ENCODE assay signal across 1 cellular context in genomic region chr15:80405554-80405850, GRCh38.
TF ChIP-seq lines count a peak whose summit lies in the region.

No MANE protein-coding gene starts in this region.

TF ChIP-seq in HepG2, 621 proteins besides CTCF, POLR2A, EP300 and RAD21 (continued from another document):
- TF ChIP-seq ZNF296 (CRISPR knock-in tag; conservative IDR thresholded peaks at IDR 0.05) (no peak), DNMT1 (CRISPR knock-in tag; IDR thresholded peaks at IDR 0.05) (no peak), RAD51 (IDR thresholded peaks at IDR 0.05; ENCODE audit: borderline replicate concordance) (no peak)
TF ChIP-seq in HepG2: peak in this region for 0.
